1 cellular context compared by ENCODE assay signal in genomic region chr2:120675460-120676130, GRCh38.
TF ChIP-seq lines count a peak whose summit lies in the region.

No MANE protein-coding gene starts in this region.

TF ChIP-seq in HepG2, 621 proteins besides CTCF, POLR2A, EP300 and RAD21 (continued from another document and continues in another):
- TF ChIP-seq GPBP1L1 (CRISPR knock-in tag; IDR thresholded peaks at IDR 0.05) (no peak), FIP1L1 (IDR thresholded peaks at IDR 0.05; ENCODE audit: borderline replicate concordance, insufficient read depth, low read depth, low read length) (no peak), CHCHD3 (CRISPR knock-in tag; IDR thresholded peaks at IDR 0.05) (no peak), MNT (IDR thresholded peaks at IDR 0.05) (no peak), ZBTB38 (CRISPR knock-in tag; IDR thresholded peaks at IDR 0.05) (no peak), MTF2 (CRISPR knock-in tag; IDR thresholded peaks at IDR 0.05; ENCODE audit: borderline replicate concordance) (no peak), SPEN (CRISPR knock-in tag; IDR thresholded peaks at IDR 0.05; ENCODE audit: low read depth) (no peak), LRRFIP1 (CRISPR knock-in tag; conservative IDR thresholded peaks at IDR 0.05) (no peak), ETV6 (CRISPR knock-in tag; conservative IDR thresholded peaks at IDR 0.05) (no peak), ELF3 (CRISPR knock-in tag; IDR thresholded peaks at IDR 0.05) (no peak), CC2D1A (CRISPR knock-in tag; IDR thresholded peaks at IDR 0.05) (no peak), ZNF296 (CRISPR knock-in tag; conservative IDR thresholded peaks at IDR 0.05) (no peak), FOXP4 (CRISPR knock-in tag; IDR thresholded peaks at IDR 0.05) (no peak), ZBTB49 (CRISPR knock-in tag; IDR thresholded peaks at IDR 0.05; ENCODE audit: borderline replicate concordance) (no peak), HNF4A (CRISPR knock-in tag; IDR thresholded peaks at IDR 0.05) (0 out of 2 replicates have a peak, but pooled peaks have one; percentile 15), IRX3 (CRISPR knock-in tag; IDR thresholded peaks at IDR 0.05; ENCODE audit: borderline replicate concordance, low read depth) (no peak), REST (IDR thresholded peaks at IDR 0.05; ENCODE audit: borderline replicate concordance in 1 of 2, low read depth in 1 of 2, low read length in 2 of 2) (no peak), KDM6A (CRISPR knock-in tag; IDR thresholded peaks at IDR 0.05; ENCODE audit: low read depth) (no peak), ZNF431 (CRISPR knock-in tag; IDR thresholded peaks at IDR 0.05; ENCODE audit: borderline replicate concordance, low read depth) (no peak), RNF219 (CRISPR knock-in tag; IDR thresholded peaks at IDR 0.05) (no peak), ZNF180 (CRISPR knock-in tag; IDR thresholded peaks at IDR 0.05; ENCODE audit: borderline replicate concordance, low read depth) (no peak), PCBP1 (IDR thresholded peaks at IDR 0.05; ENCODE audit: borderline replicate concordance, low read depth, low read length) (no peak), NRL (CRISPR knock-in tag; IDR thresholded peaks at IDR 0.05; ENCODE audit: borderline replicate concordance) (no peak), SMC3 (IDR thresholded peaks at IDR 0.05; ENCODE audit: low read length) (peak; percentile 51), SKIL (CRISPR knock-in tag; IDR thresholded peaks at IDR 0.05; ENCODE audit: borderline replicate concordance) (no peak), ZNF747 (CRISPR knock-in tag; IDR thresholded peaks at IDR 0.05; ENCODE audit: borderline replicate concordance) (no peak), ZNF136 (CRISPR knock-in tag; IDR thresholded peaks at IDR 0.05; ENCODE audit: low read depth) (no peak), KAT2B (IDR thresholded peaks at IDR 0.05; ENCODE audit: borderline replicate concordance, low read depth, low read length) (no peak), ZBED4 (CRISPR knock-in tag; IDR thresholded peaks at IDR 0.05; ENCODE audit: borderline replicate concordance) (no peak), ATF5 (CRISPR knock-in tag; IDR thresholded peaks at IDR 0.05; ENCODE audit: low read depth) (no peak)
